7 cellular contexts compared by ENCODE assay signal in genomic region chr6:33622456-33623431, GRCh38. TPM values are rescaled to one million over a fixed set of nuclear protein-coding genes. Genes with fewer than 3 reads are reported as not detected.
DNase-seq lines count a peak whose midpoint lies in the region; ATAC-seq, FAIRE-seq and TF ChIP-seq lines count a peak whose summit lies in the region.

No MANE protein-coding gene starts in this region.

- peaks cover 36% of the 10 kb centered on the region; the same call in 1 of the 2 replicates for H3K79me2 ChIP-seq in GM23338 (replicated peaks; ENCODE audit: insufficient read depth)

- H3K9me2 ChIP-seq in GM23338 (ENCODE audit: insufficient read depth): no peaks in the 10 kb centered on the region

- POLR2A ChIA-PET in T-cell (lab: Charles Lee): no interaction called here

- peak; percentile 3; the same call in 2 of the 3 replicates for ATAC-seq in GM23338
- no peak for ATAC-seq in T-cell (replicated peaks in 1 of 4)
- peak; percentile 8 for ATAC-seq in gastroesophageal sphincter
- ATAC-seq in GM21529 (IDR thresholded peaks at IDR 0.05; ENCODE audit: unreplicated experiment): no peak

- H3K4me2 ChIP-seq in GM23338: peak overlapping the region; percentile 99

- H4K20me1 ChIP-seq in GM23338 (replicated peaks; ENCODE audit: insufficient read depth): peaks cover 15% of the 10 kb centered on the region

- H3F3A ChIP-seq in GM23338 (replicated peaks; ENCODE audit: low read depth): peaks cover 4% of the 10 kb centered on the region; the same call in 1 of the 2 replicates

- H3K27ac ChIP-seq in GM23338 (ENCODE audit: low read depth) (no peak overlapping the region), gastroesophageal sphincter (peak overlapping the region in 3 of 4 donors; percentile 84 to 90 (median 84)), small intestine (ENCODE audit: low read depth in 1 of 2, low read length in 1 of 2) (peak overlapping the region; percentile 95 to 96)

- CTCF ChIA-PET in T-cell (lab: Charles Lee): interaction anchor here in 1 of 2 donors (1.0 kb wide), 1 partner anchor 78 kb away, joined by 3 read pairs; no protein-coding TSS in a partner anchor

- H3K27ac Mint-ChIP-seq in GM23338: no peak overlapping the region
- H3K27ac Mint-ChIP-seq in T-cell: peak overlapping the region; percentile 81 to 85

- H3K27me3 Mint-ChIP-seq in GM23338 (ENCODE audit: insufficient read depth, low read depth, poor library complexity): peaks cover 24% of the 10 kb centered on the region
- no peaks in the 10 kb centered on the region for H3K27me3 Mint-ChIP-seq in T-cell

- 0 out of 2 replicates have a peak, but pooled peaks cover 5% of the 10 kb centered on the region for H3K36me3 ChIP-seq in GM23338 (ENCODE audit: insufficient read depth)
- H3K36me3 ChIP-seq in gastroesophageal sphincter: no peaks in the 10 kb centered on the region
- no peaks in the 10 kb centered on the region for H3K36me3 ChIP-seq in small intestine (ENCODE audit: control insufficient read depth in 2 of 2, insufficient read depth in 2 of 2, low read length in 2 of 2)

- no peaks in the 10 kb centered on the region for H3K9me3 ChIP-seq in gastroesophageal sphincter
- no peaks in the 10 kb centered on the region for H3K9me3 ChIP-seq in small intestine (ENCODE audit: control insufficient read depth, low read depth)

- H3K4me3 ChIP-seq in GM23338: peak overlapping the region; percentile 91
- H3K4me3 ChIP-seq in gastroesophageal sphincter: peak overlapping the region in 1 of 2 donors; percentile 68
- H3K4me3 ChIP-seq in small intestine (ENCODE audit: low read depth in 1 of 2, low read length in 2 of 2): peak overlapping the region; percentile 82 to 97

- no peak for TF ChIP-seq CTCF in GM23338 (conservative IDR thresholded peaks at IDR 0.05; ENCODE audit: low read depth in 2 of 2)
- no peak for TF ChIP-seq CTCF in gastroesophageal sphincter (IDR thresholded peaks at IDR 0.05)

- peaks cover 43% of the 10 kb centered on the region for H3K4me1 Mint-ChIP-seq in GM23338
- H3K4me1 Mint-ChIP-seq in T-cell: peaks cover 61 to 76% (median 64%) of the 10 kb centered on the region in 3 donors

- peaks cover 33% of the 10 kb centered on the region for H3K4me1 ChIP-seq in GM23338 (ENCODE audit: insufficient read depth)
- H3K4me1 ChIP-seq in gastroesophageal sphincter: peaks cover 0 to 55% (median 6%) of the 10 kb centered on the region in 3 donors
- H3K4me1 ChIP-seq in small intestine (ENCODE audit: control insufficient read depth in 2 of 2, insufficient read depth in 1 of 2, low read depth in 1 of 2, low read length in 1 of 2): peaks cover under 1 to 8% of the 10 kb centered on the region in 2 donors

- TF ChIP-seq EP300 in gastroesophageal sphincter (IDR thresholded peaks at IDR 0.05): no peak

- H3K27me3 ChIP-seq in GM23338 (ENCODE audit: insufficient read depth) (peaks cover 34% of the 10 kb centered on the region), gastroesophageal sphincter (peaks cover 55% of the 10 kb centered on the region), small intestine (ENCODE audit: control insufficient read depth in 2 of 2, insufficient read depth in 2 of 2, low read length in 2 of 2) (no peaks in the 10 kb centered on the region)

- TF ChIP-seq POLR2A in gastroesophageal sphincter (IDR thresholded peaks at IDR 0.05): no peak

- peaks cover 4% of the 10 kb centered on the region; the same call in 2 of the 3 replicates for H3K36me3 Mint-ChIP-seq in GM23338 (ENCODE audit: low read depth)
- peaks cover 4% of the 10 kb centered on the region for H3K36me3 Mint-ChIP-seq in T-cell

- H2AFZ ChIP-seq in GM23338: no peak overlapping the region

- H3K4me3 Mint-ChIP-seq in GM23338 (peak overlapping the region; percentile 80), T-cell (peak overlapping the region; percentile 85 to 95 (median 88))

- WGBS in gastroesophageal sphincter (ENCODE audit: low coverage in 1 of 2), 2 donors: 67 to 73% methylated on average over 4 of the region's 12 CpGs
- 10 to 49% (median 20%) methylated on average over 12 of the region's 12 CpGs for WGBS in small intestine, 3 donors

- FAIRE-seq in small intestine (lab: Jason Lieb, UNC): no peak

- H3K9me3 Mint-ChIP-seq in GM23338: no peaks in the 10 kb centered on the region
- H3K9me3 Mint-ChIP-seq in T-cell: no peaks in the 10 kb centered on the region

- DNase-seq in GM23338 (ENCODE audit: low spot score) (no peak), T-cell (no peak), small intestine (peak; percentile 72), NK-92 (lab: John Stamatoyannopoulos, UW; ENCODE audit: unreplicated experiment) (no peak), NCI-H1694 (lab: John Stamatoyannopoulos, UW) (no peak)

TF ChIP-seq in GM23338, 12 proteins besides CTCF, POLR2A, EP300 and RAD21:
- TF ChIP-seq ZNF114 (CRISPR knock-in tag; IDR thresholded peaks at IDR 0.05): no peak
- TF ChIP-seq, protein P1, sequence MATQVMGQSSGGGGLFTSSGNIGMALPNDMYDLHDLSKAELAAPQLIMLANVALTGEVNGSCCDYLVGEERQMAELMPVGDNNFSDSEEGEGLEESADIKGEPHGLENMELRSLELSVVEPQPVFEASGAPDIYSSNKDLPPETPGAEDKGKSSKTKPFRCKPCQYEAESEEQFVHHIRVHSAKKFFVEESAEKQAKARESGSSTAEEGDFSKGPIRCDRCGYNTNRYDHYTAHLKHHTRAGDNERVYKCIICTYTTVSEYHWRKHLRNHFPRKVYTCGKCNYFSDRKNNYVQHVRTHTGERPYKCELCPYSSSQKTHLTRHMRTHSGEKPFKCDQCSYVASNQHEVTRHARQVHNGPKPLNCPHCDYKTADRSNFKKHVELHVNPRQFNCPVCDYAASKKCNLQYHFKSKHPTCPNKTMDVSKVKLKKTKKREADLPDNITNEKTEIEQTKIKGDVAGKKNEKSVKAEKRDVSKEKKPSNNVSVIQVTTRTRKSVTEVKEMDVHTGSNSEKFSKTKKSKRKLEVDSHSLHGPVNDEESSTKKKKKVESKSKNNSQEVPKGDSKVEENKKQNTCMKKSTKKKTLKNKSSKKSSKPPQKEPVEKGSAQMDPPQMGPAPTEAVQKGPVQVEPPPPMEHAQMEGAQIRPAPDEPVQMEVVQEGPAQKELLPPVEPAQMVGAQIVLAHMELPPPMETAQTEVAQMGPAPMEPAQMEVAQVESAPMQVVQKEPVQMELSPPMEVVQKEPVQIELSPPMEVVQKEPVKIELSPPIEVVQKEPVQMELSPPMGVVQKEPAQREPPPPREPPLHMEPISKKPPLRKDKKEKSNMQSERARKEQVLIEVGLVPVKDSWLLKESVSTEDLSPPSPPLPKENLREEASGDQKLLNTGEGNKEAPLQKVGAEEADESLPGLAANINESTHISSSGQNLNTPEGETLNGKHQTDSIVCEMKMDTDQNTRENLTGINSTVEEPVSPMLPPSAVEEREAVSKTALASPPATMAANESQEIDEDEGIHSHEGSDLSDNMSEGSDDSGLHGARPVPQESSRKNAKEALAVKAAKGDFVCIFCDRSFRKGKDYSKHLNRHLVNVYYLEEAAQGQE (IDR thresholded peaks at IDR 0.05; ENCODE audit: unreplicated experiment): peak; percentile 40

RNA-seq across cellular contexts. Expression of gene ITPR3, which starts 1.6 kb away (rescaled TPM):
- total RNA-seq in GM23338 (2014; rRNA removed; shearing (Covaris generic)): 29.8 and 31.9 TPM in 2 replicates
- polyA plus RNA-seq in GM23338 (2016; fragmentation: Nextera tagmentation; extraction: Ambion mirVana): 7.1 and 7.3 TPM in 2 replicates
- total RNA-seq in T-cell: 10 to 100 TPM; 49.2 to 63.6 (median 62.4) TPM
- total RNA-seq in gastroesophageal sphincter: 10 to 100 TPM; 11.8 to 25.0 (median 19.6) TPM
- polyA plus RNA-seq in small intestine: 10 to 100 TPM; 51.6 to 62.7 (median 55.5) TPM

RNA-seq across cellular contexts. Expression of gene BAK1, which starts 42.7 kb away (rescaled TPM):
- 45.0 and 50.7 TPM in 2 replicates for total RNA-seq in GM23338 (2014; rRNA removed; shearing (Covaris generic))
- polyA plus RNA-seq in GM23338 (2016; fragmentation: Nextera tagmentation; extraction: Ambion mirVana): 21.9 and 22.2 TPM in 2 replicates
- 10 to 100 TPM; 22.9 to 31.6 (median 27.9) TPM for total RNA-seq in T-cell
- total RNA-seq in gastroesophageal sphincter: 10 to 100 TPM in 2 of 4 donors, 1 to 10 TPM in 2; 7.3 to 14.3 (median 11.0) TPM
- polyA plus RNA-seq in small intestine: 100 to 1,000 TPM in 1 of 3 donors, 10 to 100 TPM in 2; 75.6 to 100 (median 85.7) TPM

Comparison
In these comparisons a context has a peak if more than half of its experiments do, and no peak if none do; other contexts are left out.
1. ATAC-seq: peak in GM23338 (single experiment) and gastroesophageal sphincter (single experiment); none in T-cell (0 of 4) and GM21529 (single experiment).